13 cellular contexts compared by ENCODE assay signal in the genomic region with DNA sequence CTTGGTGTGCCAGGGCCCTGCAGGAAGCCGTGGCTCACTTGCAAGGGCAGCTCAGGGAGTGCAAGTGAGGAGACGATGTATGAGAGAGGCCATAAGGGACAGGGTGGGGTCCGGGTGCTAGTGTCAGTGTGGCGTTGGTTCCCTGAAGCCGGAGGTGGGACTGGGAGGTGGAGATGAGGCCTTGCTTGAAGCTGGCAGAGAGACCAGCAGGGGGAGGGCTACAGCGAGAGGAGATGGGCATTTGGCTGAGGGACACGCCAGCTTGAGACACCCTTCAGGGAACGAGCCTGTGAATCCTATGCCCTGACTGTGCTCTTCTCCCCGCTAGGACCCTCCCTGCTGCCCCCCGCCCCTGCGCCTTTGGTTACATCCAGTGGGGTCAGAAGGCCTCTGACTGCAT.
"Had no signal": no experiment of that assay in that cellular context is flagged by ENCODE, and none has a peak within 500 bp of the region (broad histone marks: within the 10 kb centered on the region; RNA-seq: fewer than 3 reads in every experiment).

No MANE protein-coding gene starts in this region.

- H3K27me3 ChIP-seq: ascending aorta, gastrocnemius medialis, neutrophil had no signal

- H3K27ac Mint-ChIP-seq: activated naive CD8-positive, alpha-beta T cell treated with anti-CD3 and anti-CD28 coated beads, Interleukin-2, amount 50 U/mL, for 24 hours; stimulated activated memory B cell treated with anti-CD40 and anti-IgM and Interleukin-4, amounts not matched to agents 10 μg/mL and 1 μg/mL and 100 μg/mL, for 72 hours; T-helper 2 cell treated with Interferon-gamma antibody and Interleukin-4, amounts not matched to agents 5 μg/mL and 100 μg/mL, for 36 hours had no signal

- H3K4me1 Mint-ChIP-seq: activated naive CD8-positive, alpha-beta T cell treated with anti-CD3 and anti-CD28 coated beads, Interleukin-2, amount 50 U/mL, for 24 hours; stimulated activated memory B cell treated with anti-CD40 and anti-IgM and Interleukin-4, amounts not matched to agents 10 μg/mL and 1 μg/mL and 100 μg/mL, for 72 hours had no signal

- H3K9me3 Mint-ChIP-seq: activated naive CD8-positive, alpha-beta T cell treated with anti-CD3 and anti-CD28 coated beads, Interleukin-2, amount 50 U/mL, for 24 hours; stimulated activated memory B cell treated with anti-CD40 and anti-IgM and Interleukin-4, amounts not matched to agents 10 μg/mL and 1 μg/mL and 100 μg/mL, for 72 hours; T-helper 2 cell treated with Interferon-gamma antibody and Interleukin-4, amounts not matched to agents 5 μg/mL and 100 μg/mL, for 36 hours had no signal

- H3K9me3 ChIP-seq: ascending aorta, gastrocnemius medialis, heart left ventricle, neutrophil had no signal

- H3K4me1 ChIP-seq: ascending aorta, gastrocnemius medialis, heart left ventricle had no signal

- ATAC-seq: activated naive CD8-positive, alpha-beta T cell treated with anti-CD3 and anti-CD28 coated beads, Interleukin-2, amount 50 U/mL, for 24 hours; gastrocnemius medialis; heart left ventricle; left lobe of liver; stimulated activated memory B cell treated with anti-CD40 and anti-IgM and Interleukin-4, amounts not matched to agents 10 μg/mL and 1 μg/mL and 100 μg/mL, for 72 hours had no signal

- DNase-seq: activated CD4-positive, alpha-beta T cell treated with anti-CD3 and anti-CD28 coated beads, Interleukin-2, amount 50 U/mL, for 1 hour; activated naive CD4-positive, alpha-beta T cell treated with Interleukin-2 at 50 U/mL for 16 hours; activated naive CD8-positive, alpha-beta T cell treated with anti-CD3 and anti-CD28 coated beads, Interleukin-2, amount 50 U/mL, for 24 hours; dermis blood vessel endothelial cell; erythroblast; gastrocnemius medialis; heart left ventricle; stimulated activated CD4-positive, alpha-beta T cell treated with anti-CD3 and anti-CD28 coated beads, Interleukin-2, amount 100 ng/mL, for 48 hours had no signal

- H3K4me3 Mint-ChIP-seq: activated naive CD8-positive, alpha-beta T cell treated with anti-CD3 and anti-CD28 coated beads, Interleukin-2, amount 50 U/mL, for 24 hours; stimulated activated memory B cell treated with anti-CD40 and anti-IgM and Interleukin-4, amounts not matched to agents 10 μg/mL and 1 μg/mL and 100 μg/mL, for 72 hours; T-helper 2 cell treated with Interferon-gamma antibody and Interleukin-4, amounts not matched to agents 5 μg/mL and 100 μg/mL, for 36 hours had no signal

- H3K27ac ChIP-seq: ascending aorta, gastrocnemius medialis, heart left ventricle, neutrophil had no signal

- H3K36me3 Mint-ChIP-seq: stimulated activated memory B cell treated with anti-CD40 and anti-IgM and Interleukin-4, amounts not matched to agents 10 μg/mL and 1 μg/mL and 100 μg/mL, for 72 hours had no signal

- H3K27me3 Mint-ChIP-seq: activated naive CD8-positive, alpha-beta T cell treated with anti-CD3 and anti-CD28 coated beads, Interleukin-2, amount 50 U/mL, for 24 hours; stimulated activated memory B cell treated with anti-CD40 and anti-IgM and Interleukin-4, amounts not matched to agents 10 μg/mL and 1 μg/mL and 100 μg/mL, for 72 hours had no signal
